ENCODE assay signal across 25 cellular contexts in genomic region chr2:2879071-2879470, GRCh38.
A peak's percentile ranks its signal among the peaks of the same experiment; 100 is the strongest.
DNase-seq lines count a peak whose midpoint lies in the region; ATAC-seq and TF ChIP-seq lines count a peak whose summit lies in the region.
"Had no signal": no experiment of that assay in that cellular context is flagged by ENCODE, and none has a peak within 500 bp of the region (broad histone marks: within the 10 kb centered on the region; RNA-seq: fewer than 3 reads in every experiment).

No MANE protein-coding gene starts in this region.

- H3K9me3 Mint-ChIP-seq in activated T-helper 2 cell treated with anti-CD3 and anti-CD28 coated beads, Interferon-gamma antibody, Interleukin-2, Interleukin-4, amounts not matched to agents 10 μg/mL and 5 μg/mL and 100 μg/mL, durations not matched to agents 14 hours and 24 hours and 36 hours = peaks cover 8% of the 10 kb centered on the region

- H3K27me3 Mint-ChIP-seq in activated T-helper 2 cell treated with anti-CD3 and anti-CD28 coated beads, Interferon-gamma antibody, Interleukin-2, Interleukin-4, amounts not matched to agents 10 μg/mL and 5 μg/mL and 100 μg/mL, durations not matched to agents 14 hours and 24 hours and 36 hours (ENCODE audit: low read depth) = no peaks in the 10 kb centered on the region
- H3K27me3 Mint-ChIP-seq: CD8-positive, alpha-beta memory T cell; T-helper 17 cell had no signal

- DNase-seq in activated CD8-positive, alpha-beta memory T cell treated with anti-CD3 and anti-CD28 coated beads for 24 hours = peak; percentile 47
- no peak for DNase-seq in activated CD8-positive, alpha-beta memory T cell treated with anti-CD3 and anti-CD28 coated beads, Interleukin-2, amount 50 U/mL, for 48 hours
- DNase-seq in coronary artery (ENCODE audit: low spot score) = peak; percentile 50
- no peak for DNase-seq in activated T-helper 2 cell treated with anti-CD3 and anti-CD28 coated beads, Interferon-gamma antibody, Interleukin-2, Interleukin-4, amounts not matched to agents 10 μg/mL and 5 μg/mL and 100 μg/mL, durations not matched to agents 14 hours and 24 hours and 36 hours (ENCODE audit: low spot score)
- no peak for DNase-seq in stimulated activated CD4-positive, alpha-beta T cell treated with anti-CD3 and anti-CD28 coated beads, Interleukin-1b, Interleukin-23, amount 100 ng/mL, for 48 hours
- DNase-seq: ACHN; CD8-positive, alpha-beta memory T cell; DMS53; EL; GF-D8; KG1; NCI-H1092 treated with DMSO at 0.1 percent for 48 hours; NCI-H146; NCI-H2029 treated with DMSO at 0.1 percent for 48 hours; NCI-H2171; NCI-H345; NCI-H524 treated with DMSO at 0.1 percent for 48 hours; SW 1271; T-helper 17 cell had no signal

- H3K36me3 Mint-ChIP-seq in activated T-helper 2 cell treated with anti-CD3 and anti-CD28 coated beads, Interferon-gamma antibody, Interleukin-2, Interleukin-4, amounts not matched to agents 10 μg/mL and 5 μg/mL and 100 μg/mL, durations not matched to agents 14 hours and 24 hours and 36 hours (ENCODE audit: low read depth) = no peaks in the 10 kb centered on the region

- no peak for TF ChIP-seq CTCF in coronary artery (IDR thresholded peaks at IDR 0.05)

- no peak overlapping the region for H3K27ac ChIP-seq in coronary artery
- H3K27ac ChIP-seq: 22Rv1, C4-2B, SK-N-MC had no signal

- ATAC-seq in HG02885 (IDR thresholded peaks at IDR 0.05; ENCODE audit: poor library complexity, unreplicated experiment) (peak; percentile 2), HG02642 (IDR thresholded peaks at IDR 0.05; ENCODE audit: poor library complexity, unreplicated experiment) (no peak), GM19023 (IDR thresholded peaks at IDR 0.05; ENCODE audit: unreplicated experiment) (no peak)
- ATAC-seq: T-helper 17 cell had no signal

- intact Hi-C loops in activated T-helper 2 cell treated with anti-CD3 and anti-CD28 coated beads, Interferon-gamma antibody, Interleukin-2, Interleukin-4, amounts not matched to agents 10 μg/mL and 5 μg/mL and 100 μg/mL, durations not matched to agents 14 hours and 24 hours and 36 hours (cut with micrococcal nuclease) = no loop called here

- no peak overlapping the region for H3K4me3 Mint-ChIP-seq in activated T-helper 2 cell treated with anti-CD3 and anti-CD28 coated beads, Interferon-gamma antibody, Interleukin-2, Interleukin-4, amounts not matched to agents 10 μg/mL and 5 μg/mL and 100 μg/mL, durations not matched to agents 14 hours and 24 hours and 36 hours (ENCODE audit: low read depth)
- H3K4me3 Mint-ChIP-seq: CD8-positive, alpha-beta memory T cell; T-helper 17 cell had no signal

- no peak overlapping the region for H3K27ac Mint-ChIP-seq in activated T-helper 2 cell treated with anti-CD3 and anti-CD28 coated beads, Interferon-gamma antibody, Interleukin-2, Interleukin-4, amounts not matched to agents 10 μg/mL and 5 μg/mL and 100 μg/mL, durations not matched to agents 14 hours and 24 hours and 36 hours
- H3K27ac Mint-ChIP-seq: CD8-positive, alpha-beta memory T cell; T-helper 17 cell had no signal

- no peak overlapping the region for H3K4me3 ChIP-seq in coronary artery
- H3K4me3 ChIP-seq: SK-N-MC had no signal

- H3K4me1 Mint-ChIP-seq in activated T-helper 2 cell treated with anti-CD3 and anti-CD28 coated beads, Interferon-gamma antibody, Interleukin-2, Interleukin-4, amounts not matched to agents 10 μg/mL and 5 μg/mL and 100 μg/mL, durations not matched to agents 14 hours and 24 hours and 36 hours (ENCODE audit: low read depth) = no peaks in the 10 kb centered on the region
- H3K4me1 Mint-ChIP-seq: CD8-positive, alpha-beta memory T cell; T-helper 17 cell had no signal

Comparison
In these comparisons a context has a peak if more than half of its experiments do, and no peak if none do; other contexts are left out.
1. DNase-seq: peak in activated CD8-positive, alpha-beta memory T cell treated with anti-CD3 and anti-CD28 coated beads for 24 hours (single experiment) and coronary artery (single experiment); none in activated CD8-positive, alpha-beta memory T cell treated with anti-CD3 and anti-CD28 coated beads, Interleukin-2, amount 50 U/mL, for 48 hours (single experiment), activated T-helper 2 cell treated with anti-CD3 and anti-CD28 coated beads, Interferon-gamma antibody, Interleukin-2, Interleukin-4, amounts not matched to agents 10 μg/mL and 5 μg/mL and 100 μg/mL, durations not matched to agents 14 hours and 24 hours and 36 hours (single experiment) and stimulated activated CD4-positive, alpha-beta T cell treated with anti-CD3 and anti-CD28 coated beads, Interleukin-1b, Interleukin-23, amount 100 ng/mL, for 48 hours (single experiment).